In genomic region chr10:71094712-71095390, GRCh38 we compare ENCODE assay signal across 21 cellular contexts.
DNase-seq lines count a peak whose midpoint lies in the region; ATAC-seq and TF ChIP-seq lines count a peak whose summit lies in the region.
"Had no signal": no experiment of that assay in that cellular context is flagged by ENCODE, and none has a peak within 500 bp of the region (broad histone marks: within the 10 kb centered on the region; RNA-seq: fewer than 3 reads in every experiment).

No MANE protein-coding gene starts in this region.

- H3K4me1 ChIP-seq in upper lobe of left lung = no peaks in the 10 kb centered on the region
- H3K4me1 ChIP-seq: upper lobe of right lung had no signal

- H3K27ac ChIP-seq in upper lobe of left lung = no peak overlapping the region
- H3K27ac ChIP-seq: heart left ventricle, skin epidermis, upper lobe of right lung had no signal

- no peak overlapping the region for H3K4me3 ChIP-seq in upper lobe of left lung
- H3K4me3 ChIP-seq: heart left ventricle, skin epidermis, upper lobe of right lung had no signal

- H3K9me3 Mint-ChIP-seq in activated T-cell treated with anti-CD3 and anti-CD28 coated beads, Interleukin-2, amount 50 U/mL, for 4 hours = peaks cover 5% of the 10 kb centered on the region
- H3K9me3 Mint-ChIP-seq: HFFc6 had no signal

- no peaks in the 10 kb centered on the region for H3K36me3 Mint-ChIP-seq in activated T-cell treated with anti-CD3 and anti-CD28 coated beads, Interleukin-2, amount 50 U/mL, for 4 hours (ENCODE audit: insufficient read depth)
- H3K36me3 Mint-ChIP-seq: CD14-positive monocyte; memory B cell; naive thymus-derived CD4-positive, alpha-beta T cell had no signal

- TF ChIP-seq POLR2A in upper lobe of left lung (IDR thresholded peaks at IDR 0.05) = no peak

- peaks cover 26% of the 10 kb centered on the region for H3K27me3 Mint-ChIP-seq in activated T-cell treated with anti-CD3 and anti-CD28 coated beads, Interleukin-2, amount 50 U/mL, for 4 hours (ENCODE audit: low read depth)

- peak; percentile 90 to 96 for ATAC-seq in activated T-cell treated with anti-CD3 and anti-CD28 coated beads, Interleukin-2, amount 50 U/mL, for 4 hours
- ATAC-seq in upper lobe of left lung (ENCODE audit: low FRiP score in 2 of 2) = no peak
- ATAC-seq: heart left ventricle; naive thymus-derived CD4-positive, alpha-beta T cell; upper lobe of right lung had no signal

- no peaks in the 10 kb centered on the region for H3K4me1 Mint-ChIP-seq in activated T-cell treated with anti-CD3 and anti-CD28 coated beads, Interleukin-2, amount 50 U/mL, for 4 hours (ENCODE audit: low read depth)
- H3K4me1 Mint-ChIP-seq: CD14-positive monocyte, memory B cell had no signal

- H3K36me3 ChIP-seq in upper lobe of left lung = no peaks in the 10 kb centered on the region
- H3K36me3 ChIP-seq: heart left ventricle, upper lobe of right lung had no signal

- 79 to 80% methylated on average over 4 of the region's 4 CpGs for WGBS in upper lobe of left lung, 2 donors

- no peak for TF ChIP-seq EP300 in upper lobe of left lung (IDR thresholded peaks at IDR 0.05)

- no peak overlapping the region for H3K4me3 Mint-ChIP-seq in activated T-cell treated with anti-CD3 and anti-CD28 coated beads, Interleukin-2, amount 50 U/mL, for 4 hours
- H3K4me3 Mint-ChIP-seq: CD14-positive monocyte; HFFc6; memory B cell; naive thymus-derived CD4-positive, alpha-beta T cell had no signal

- H3K9me3 ChIP-seq in upper lobe of left lung = no peaks in the 10 kb centered on the region
- H3K9me3 ChIP-seq: heart left ventricle, upper lobe of right lung had no signal

- DNase-seq in activated CD4-positive, alpha-beta T cell treated with anti-CD3 and anti-CD28 coated beads, Interleukin-2, amount 50 U/mL, for 48 hours = peak; percentile 9 to 30
- DNase-seq in activated CD4-positive, alpha-beta T cell treated with anti-CD3 and anti-CD28 coated beads for 1 hour = no peak
- peak; percentile 17 for DNase-seq in ELR (ENCODE audit: low read depth)
- DNase-seq in activated T-cell treated with anti-CD3 and anti-CD28 coated beads, Interleukin-2, amount 50 U/mL, for 4 hours = no peak
- peak; percentile 9 for DNase-seq in glomerular visceral epithelial cell (ENCODE audit: extremely low spot score)
- no peak for DNase-seq in NCI-H524 treated with DMSO at 0.1 percent for 48 hours (lab: John Stamatoyannopoulos, UW)
- no peak for DNase-seq in upper lobe of left lung
- DNase-seq in activated effector memory CD4-positive, alpha-beta T cell treated with Interleukin-2 at 50 U/mL for 16 hours = no peak
- DNase-seq: central memory CD4-positive, alpha-beta T cell; heart left ventricle; HFFc6; Kasumi-1; kidney; NCI-H1105; NCI-H69; SHP77; upper lobe of right lung had no signal

- no peaks in the 10 kb centered on the region for H3K27me3 ChIP-seq in upper lobe of left lung
- H3K27me3 ChIP-seq: upper lobe of right lung had no signal

- TF ChIP-seq CTCF in upper lobe of left lung (IDR thresholded peaks at IDR 0.05) = no peak

Comparison
In these comparisons a context has a peak if more than half of its experiments do, and no peak if none do; other contexts are left out.
1. DNase-seq: peak in activated CD4-positive, alpha-beta T cell treated with anti-CD3 and anti-CD28 coated beads, Interleukin-2, amount 50 U/mL, for 48 hours (2 of 2), ELR (single experiment) and glomerular visceral epithelial cell (single experiment); none in activated CD4-positive, alpha-beta T cell treated with anti-CD3 and anti-CD28 coated beads for 1 hour (single experiment), activated T-cell treated with anti-CD3 and anti-CD28 coated beads, Interleukin-2, amount 50 U/mL, for 4 hours (single experiment), NCI-H524 treated with DMSO at 0.1 percent for 48 hours (single experiment), upper lobe of left lung (0 of 2) and activated effector memory CD4-positive, alpha-beta T cell treated with Interleukin-2 at 50 U/mL for 16 hours (single experiment).
2. ATAC-seq: peak in activated T-cell treated with anti-CD3 and anti-CD28 coated beads, Interleukin-2, amount 50 U/mL, for 4 hours (2 of 2); none in upper lobe of left lung (0 of 2).